In the genomic region with DNA sequence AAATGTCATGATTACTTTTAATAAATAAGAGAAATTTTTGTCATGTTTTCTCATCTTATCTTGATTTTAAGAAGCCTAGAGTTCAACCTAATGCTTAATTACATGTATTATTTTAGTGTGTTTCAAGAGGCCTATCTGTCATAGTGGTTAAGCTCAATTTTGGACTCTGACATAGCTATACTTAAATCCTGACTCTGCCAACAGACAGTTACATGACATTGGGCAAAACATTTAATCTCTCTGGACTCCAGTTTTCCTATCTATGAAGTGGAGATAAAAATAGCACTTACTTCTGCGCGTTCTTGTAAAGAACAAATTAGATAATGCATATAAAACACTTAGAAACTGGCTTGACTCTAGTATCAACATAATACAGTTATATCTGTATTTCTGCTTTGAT, we compare ENCODE assay signal across 23 cellular contexts.
"Had no signal": no experiment of that assay in that cellular context is flagged by ENCODE, and none has a peak within 500 bp of the region (broad histone marks: within the 10 kb centered on the region; RNA-seq: fewer than 3 reads in every experiment).

No MANE protein-coding gene starts in this region.

- H3K36me3 ChIP-seq: esophagus muscularis mucosa, gastroesophageal sphincter, neutrophil, pancreas, right lobe of liver, stomach, thyroid gland, vagina had no signal

- ATAC-seq: foreskin keratinocyte, gastroesophageal sphincter, mucosa of descending colon, pancreas had no signal

- DNase-seq: dermis blood vessel endothelial cell; effector memory CD4-positive, alpha-beta T cell; foreskin keratinocyte; hypothalamus; immature natural killer cell; islet precursor cell; kidney glomerular epithelial cell; mesenchymal stem cell; mucosa of descending colon; naive B cell; pancreas; retina; right lobe of liver; small intestine; stimulated activated naive CD4-positive, alpha-beta T cell treated with Interleukin-2 at 50 U/mL for 16 hours; stomach; thyroid gland; trophoblast cell had no signal

- H3K4me3 ChIP-seq: coronary artery, esophagus muscularis mucosa, gastroesophageal sphincter, mucosa of descending colon, pancreas, right lobe of liver, stomach, thyroid gland, vagina had no signal

- H3K9me3 ChIP-seq: gastroesophageal sphincter, neutrophil, pancreas, right lobe of liver, thyroid gland, vagina had no signal

- H3K27me3 ChIP-seq: esophagus muscularis mucosa, foreskin keratinocyte, gastroesophageal sphincter, neutrophil, pancreas, right lobe of liver, stomach, thyroid gland, vagina had no signal

- H3K4me1 ChIP-seq: esophagus muscularis mucosa, foreskin keratinocyte, gastroesophageal sphincter, pancreas, right lobe of liver, stomach, thyroid gland, vagina had no signal

- H3K27ac ChIP-seq: coronary artery, esophagus muscularis mucosa, foreskin keratinocyte, gastroesophageal sphincter, neutrophil, pancreas, right lobe of liver, stomach, thyroid gland, vagina had no signal
